Comparison of ENCODE assay signal across 1 cellular context in genomic region chr19:11581740-11582139, GRCh38.
TF ChIP-seq lines count a peak whose summit lies in the region.

No MANE protein-coding gene starts in this region.

TF ChIP-seq in K562, 482 proteins besides CTCF, POLR2A, EP300 and RAD21 (continues in another document):
- no peak for TF ChIP-seq POLR2H (tag; IDR thresholded peaks at IDR 0.05; ENCODE audit: low read depth)
- TF ChIP-seq ZNF584 (CRISPR knock-in tag; IDR thresholded peaks at IDR 0.05; ENCODE audit: low read depth) = 0 out of 2 replicates have a peak, but pooled peaks have one; percentile 17
- no peak for TF ChIP-seq FOXA3 (CRISPR knock-in tag; conservative IDR thresholded peaks at IDR 0.05 in 1 of 2, IDR thresholded peaks at IDR 0.05 in 1 of 2)
- no peak for TF ChIP-seq CEBPB (tag; IDR thresholded peaks at IDR 0.05)
- peak; percentile 58 for TF ChIP-seq ZNF384 (IDR thresholded peaks at IDR 0.05; ENCODE audit: low read depth, low read length)
- no peak for TF ChIP-seq CREB3 (tag; conservative IDR thresholded peaks at IDR 0.05; ENCODE audit: low read depth)
- TF ChIP-seq HES1 (IDR thresholded peaks at IDR 0.05; ENCODE audit: low read depth) = no peak
- TF ChIP-seq SOX6 (IDR thresholded peaks at IDR 0.05) = peak; percentile 25; the same call in 1 of the 2 replicates
- no peak for TF ChIP-seq THAP12 (CRISPR knock-in tag; IDR thresholded peaks at IDR 0.05)
- TF ChIP-seq HMG20B (CRISPR knock-in tag; IDR thresholded peaks at IDR 0.05) = no peak
- TF ChIP-seq NCOA1 (IDR thresholded peaks at IDR 0.05; ENCODE audit: low read depth) = no peak
- TF ChIP-seq CCNT2 (IDR thresholded peaks at IDR 0.05; ENCODE audit: borderline replicate concordance, extremely low read depth, insufficient read length, low read depth, low read length) = no peak
- no peak for TF ChIP-seq ZNF431 (CRISPR knock-in tag; IDR thresholded peaks at IDR 0.05)
- TF ChIP-seq ZNF124 (CRISPR knock-in tag; IDR thresholded peaks at IDR 0.05) = no peak
- TF ChIP-seq DPF2 (IDR thresholded peaks at IDR 0.05) = peak; percentile 74
- TF ChIP-seq SRSF7 (optimal IDR thresholded peaks at IDR 0.05; ENCODE audit: low read depth, low read length) = no peak
- no peak for TF ChIP-seq ZNF785 (CRISPR knock-in tag; IDR thresholded peaks at IDR 0.05)
- TF ChIP-seq EWSR1 (IDR thresholded peaks at IDR 0.05; ENCODE audit: borderline replicate concordance, low read depth, partially characterized antibody) = no peak
- TF ChIP-seq ZNF766 (CRISPR knock-in tag; conservative IDR thresholded peaks at IDR 0.05) = peak; percentile 56; the same call in 1 of the 2 replicates
- peak; percentile 14; the same call in 1 of the 2 replicates for TF ChIP-seq ZBTB40 (IDR thresholded peaks at IDR 0.05)
- TF ChIP-seq ZBTB40 (CRISPR knock-in tag; IDR thresholded peaks at IDR 0.05) = no peak
- TF ChIP-seq PCBP2 (IDR thresholded peaks at IDR 0.05; ENCODE audit: low read depth, low read length, poor library complexity, severe bottlenecking) = no peak
- TF ChIP-seq PTBP1 (IDR thresholded peaks at IDR 0.05; ENCODE audit: low read depth, low read length) = no peak
- no peak for TF ChIP-seq ZFX (CRISPR knock-in tag; IDR thresholded peaks at IDR 0.05)
- TF ChIP-seq NFYB (IDR thresholded peaks at IDR 0.05; ENCODE audit: extremely low read depth, insufficient read length) = no peak
- peak; percentile 39; the same call in 1 of the 2 replicates for TF ChIP-seq ZNF239 (CRISPR knock-in tag; IDR thresholded peaks at IDR 0.05)
- 0 out of 2 replicates have a peak, but pooled peaks have one; percentile 35 for TF ChIP-seq ZBTB17 (CRISPR knock-in tag; IDR thresholded peaks at IDR 0.05)
- no peak for TF ChIP-seq PBX2 (CRISPR knock-in tag; IDR thresholded peaks at IDR 0.05; ENCODE audit: low read depth)
- TF ChIP-seq PBX2 (tag; conservative IDR thresholded peaks at IDR 0.05; ENCODE audit: low read depth) = peak; percentile 48
- TF ChIP-seq HIVEP1 (CRISPR knock-in tag; IDR thresholded peaks at IDR 0.05) = no peak
- peak; percentile 20; the same call in 1 of the 2 replicates for TF ChIP-seq ZNF592 (IDR thresholded peaks at IDR 0.05)
- TF ChIP-seq TCF3 (CRISPR knock-in tag; IDR thresholded peaks at IDR 0.05) = 0 out of 2 replicates have a peak, but pooled peaks have one; percentile 5
- 0 out of 4 replicates have a peak, but pooled peaks of 1 of the 2 experiments have one; percentile 43 for TF ChIP-seq UBTF (IDR thresholded peaks at IDR 0.05; ENCODE audit: borderline replicate concordance in 1 of 2, low read depth in 2 of 2, low read length in 2 of 2)
- no peak for TF ChIP-seq YBX1 (IDR thresholded peaks at IDR 0.05)
- peak in 1 of 2 experiments; percentile 43; a peak in 1 of 4 replicates for TF ChIP-seq FOXK2 (conservative IDR thresholded peaks at IDR 0.05 in 1 of 2, IDR thresholded peaks at IDR 0.05 in 1 of 2; ENCODE audit: low read depth in 2 of 2)
- no peak for TF ChIP-seq SRSF9 (IDR thresholded peaks at IDR 0.05; ENCODE audit: borderline replicate concordance, low read depth, low read length)
- no peak for TF ChIP-seq U2AF2 (optimal IDR thresholded peaks at IDR 0.05; ENCODE audit: low read depth, low read length)
- no peak for TF ChIP-seq TGIF2 (CRISPR knock-in tag; IDR thresholded peaks at IDR 0.05)
- no peak for TF ChIP-seq FOXA1 (IDR thresholded peaks at IDR 0.05; ENCODE audit: borderline replicate concordance)
